In the genomic region with DNA sequence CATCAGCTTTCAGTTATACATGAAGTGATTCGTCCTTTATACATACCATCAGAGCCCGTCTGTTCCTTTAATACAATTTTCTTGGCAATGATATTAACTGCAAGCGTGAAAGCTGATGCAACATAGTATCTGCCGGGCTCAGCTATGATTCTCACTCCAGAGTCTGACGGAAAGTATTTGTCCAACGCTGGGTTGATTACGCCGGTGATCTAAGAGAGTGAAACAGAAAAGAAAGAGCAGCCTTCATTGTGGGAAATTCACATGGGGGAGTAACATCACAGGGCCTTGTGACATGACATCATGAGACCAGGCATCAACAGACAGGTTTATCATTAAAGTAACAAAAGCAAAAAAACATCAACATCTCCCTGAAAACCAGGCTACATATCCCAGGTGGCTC, we compare ENCODE assay signal across 8 cellular contexts.
"Had no signal": no experiment of that assay in that cellular context is flagged by ENCODE, and none has a peak within 500 bp of the region (broad histone marks: within the 10 kb centered on the region; RNA-seq: fewer than 3 reads in every experiment).

No MANE protein-coding gene starts in this region.

- H3K27ac Mint-ChIP-seq: activated T-helper 1 cell treated with anti-CD3 and anti-CD28 coated beads, Interleukin-12 subunit alpha, Interleukin-12 subunit beta, Interleukin-2, Interleukin-4 antibody, amounts not matched to agents 30 ng/mL and 10 ng/mL and 1 ng/mL, durations not matched to agents 14 hours and 24 hours and 36 hours had no signal

- H3K4me3 ChIP-seq: esophagus squamous epithelium, lung, stomach had no signal

- H3K9me3 ChIP-seq: esophagus squamous epithelium, stomach had no signal

- H3K4me3 Mint-ChIP-seq: activated T-helper 1 cell treated with anti-CD3 and anti-CD28 coated beads, Interleukin-12 subunit alpha, Interleukin-12 subunit beta, Interleukin-2, Interleukin-4 antibody, amounts not matched to agents 30 ng/mL and 10 ng/mL and 1 ng/mL, durations not matched to agents 14 hours and 24 hours and 36 hours had no signal

- H3K27me3 ChIP-seq: esophagus squamous epithelium, foreskin keratinocyte, stomach had no signal

- ATAC-seq: foreskin keratinocyte, left colon had no signal

- H3K9me3 Mint-ChIP-seq: activated T-helper 1 cell treated with anti-CD3 and anti-CD28 coated beads, Interleukin-12 subunit alpha, Interleukin-12 subunit beta, Interleukin-2, Interleukin-4 antibody, amounts not matched to agents 30 ng/mL and 10 ng/mL and 1 ng/mL, durations not matched to agents 14 hours and 24 hours and 36 hours had no signal

- DNase-seq: esophagus squamous epithelium, foreskin keratinocyte, left colon, midbrain, Right ventricle myocardium superior, stomach had no signal
